In the genomic region with DNA sequence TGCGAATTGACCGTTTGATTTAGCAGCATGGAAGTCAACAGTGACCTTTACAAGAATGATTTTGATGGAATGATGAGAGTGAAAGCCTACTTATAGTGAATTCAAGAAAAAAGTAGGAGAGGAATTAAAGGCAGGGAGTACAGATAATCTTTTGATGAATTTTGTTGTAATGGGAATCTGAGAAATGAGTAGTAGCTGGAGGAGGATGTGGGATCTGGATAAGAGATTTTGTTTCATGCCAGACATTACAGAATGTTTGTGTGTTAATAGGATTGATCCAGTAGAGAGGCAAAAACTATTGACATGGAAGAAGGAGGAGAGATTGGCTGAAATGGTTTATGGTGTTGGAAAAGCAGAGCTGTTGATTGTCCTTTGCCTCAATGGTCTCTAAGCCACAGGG, we compare ENCODE assay signal across 1 cellular context.
TF ChIP-seq lines count a peak whose summit lies in the region.

No MANE protein-coding gene starts in this region.

TF ChIP-seq in H1, 55 proteins besides CTCF, POLR2A, EP300 and RAD21:
- TF ChIP-seq RXRA (IDR thresholded peaks at IDR 0.05; ENCODE audit: insufficient read depth, low read depth, low read length) (no peak), JUN (IDR thresholded peaks at IDR 0.05; ENCODE audit: low read depth, low read length) (no peak), JUND (IDR thresholded peaks at IDR 0.05; ENCODE audit: low read length) (no peak), ASH2L (IDR thresholded peaks at IDR 0.05; ENCODE audit: low read length) (no peak), RBBP5 (IDR thresholded peaks at IDR 0.05; ENCODE audit: borderline replicate concordance, low read depth, low read length) (no peak)
TF ChIP-seq in H1: peak in this region for 0.
